ENCODE assay signal across 8 cellular contexts in the genomic region with DNA sequence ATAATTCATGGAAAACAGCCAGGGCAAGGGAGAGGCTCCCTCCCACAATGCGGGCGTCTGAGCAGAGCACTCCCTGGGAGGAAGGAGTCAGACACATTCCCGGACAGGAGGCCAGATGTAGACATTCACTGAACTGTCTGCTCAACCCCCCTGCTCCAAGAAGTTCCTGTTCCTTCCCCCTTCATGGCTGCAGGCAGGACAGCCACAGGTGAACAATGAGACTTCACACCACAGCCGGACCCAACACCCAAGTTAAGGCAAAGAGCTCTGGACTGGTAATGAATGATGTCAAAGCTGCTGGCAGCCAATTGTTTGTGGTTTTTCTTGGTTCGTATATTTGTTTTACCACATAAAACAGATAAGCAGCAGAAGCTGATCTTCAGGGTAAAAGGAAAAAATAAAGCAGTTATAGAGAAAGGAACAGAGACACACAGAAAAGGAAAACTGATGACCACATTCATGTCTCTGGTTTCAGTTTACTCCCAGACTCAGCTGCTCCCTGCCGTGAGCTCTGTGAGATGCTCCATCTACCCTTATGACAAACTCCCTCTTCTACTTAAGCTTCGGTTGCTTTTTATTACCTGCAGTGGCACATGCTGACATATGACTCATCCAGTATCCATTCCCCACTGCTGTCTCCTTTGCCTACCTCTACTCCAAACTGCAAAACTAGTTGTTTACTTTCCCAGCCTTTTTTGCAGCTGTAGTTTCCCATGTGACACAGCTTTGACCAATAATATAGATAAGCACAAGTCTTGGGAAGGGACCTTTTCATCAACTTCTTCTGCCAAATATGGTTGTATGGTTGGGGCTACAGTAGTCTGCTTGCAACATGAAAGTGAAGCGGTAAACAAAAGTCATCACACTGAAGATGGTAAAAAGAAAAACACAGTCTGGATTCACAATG. TPM values are rescaled to one million over a fixed set of nuclear protein-coding genes. Genes with fewer than 3 reads are reported as not detected.
DNase-seq lines count a peak whose midpoint lies in the region; ATAC-seq and TF ChIP-seq lines count a peak whose summit lies in the region.

No MANE protein-coding gene starts in this region.

- H3K9me3 Mint-ChIP-seq in activated T-helper 1 cell treated with anti-CD3 and anti-CD28 coated beads, Interleukin-12 subunit alpha, Interleukin-12 subunit beta, Interleukin-2, Interleukin-4 antibody, amounts not matched to agents 30 ng/mL and 10 ng/mL and 1 ng/mL, durations not matched to agents 14 hours and 24 hours and 36 hours: no peaks in the 10 kb centered on the region

- no peaks in the 10 kb centered on the region for H3K36me3 Mint-ChIP-seq in activated T-helper 1 cell treated with anti-CD3 and anti-CD28 coated beads, Interleukin-12 subunit alpha, Interleukin-12 subunit beta, Interleukin-2, Interleukin-4 antibody, amounts not matched to agents 30 ng/mL and 10 ng/mL and 1 ng/mL, durations not matched to agents 14 hours and 24 hours and 36 hours (ENCODE audit: low read depth)

- peaks cover 7% of the 10 kb centered on the region for H3K27me3 Mint-ChIP-seq in activated T-helper 1 cell treated with anti-CD3 and anti-CD28 coated beads, Interleukin-12 subunit alpha, Interleukin-12 subunit beta, Interleukin-2, Interleukin-4 antibody, amounts not matched to agents 30 ng/mL and 10 ng/mL and 1 ng/mL, durations not matched to agents 14 hours and 24 hours and 36 hours (ENCODE audit: insufficient read depth)

- H3K4me3 Mint-ChIP-seq in activated T-helper 1 cell treated with anti-CD3 and anti-CD28 coated beads, Interleukin-12 subunit alpha, Interleukin-12 subunit beta, Interleukin-2, Interleukin-4 antibody, amounts not matched to agents 30 ng/mL and 10 ng/mL and 1 ng/mL, durations not matched to agents 14 hours and 24 hours and 36 hours: peak overlapping the region; percentile 19

- no peaks in the 10 kb centered on the region for H3K27me3 ChIP-seq in kidney epithelial cell (ENCODE audit: control insufficient read depth, insufficient read depth, low read length)

- intact Hi-C loops in activated T-helper 1 cell treated with anti-CD3 and anti-CD28 coated beads, Interleukin-12 subunit alpha, Interleukin-12 subunit beta, Interleukin-2, Interleukin-4 antibody, amounts not matched to agents 30 ng/mL and 10 ng/mL and 1 ng/mL, durations not matched to agents 14 hours and 24 hours and 36 hours (cut with micrococcal nuclease): loop anchor here (1.0 kb wide), 1 partner anchor 16 kb away; no protein-coding TSS in a partner anchor

- no peak for TF ChIP-seq CTCF in kidney epithelial cell (IDR thresholded peaks at IDR 0.05; ENCODE audit: insufficient read depth, low read length, poor library complexity, severe bottlenecking)

- peaks cover 1% of the 10 kb centered on the region for H3K36me3 ChIP-seq in kidney epithelial cell (ENCODE audit: control insufficient read depth, insufficient read depth, low read length)

- DNase-seq in NCI-H1417 (lab: John Stamatoyannopoulos, UW) (peak in 2 of 3 experiments; percentile 19 to 31), NCI-H1417 treated with DMSO at 0.1 percent for 48 hours (lab: John Stamatoyannopoulos, UW) (no peak), HT-29 (ENCODE audit: low spot score) (peak; percentile 27), kidney epithelial cell (ENCODE audit: low read depth) (peak; percentile 90)
- peak; percentile 9 for DNase-seq in activated T-helper 1 cell treated with anti-CD3 and anti-CD28 coated beads, Interleukin-12 subunit alpha, Interleukin-12 subunit beta, Interleukin-2, Interleukin-4 antibody, amounts not matched to agents 30 ng/mL and 10 ng/mL and 1 ng/mL, durations not matched to agents 14 hours and 24 hours and 36 hours (ENCODE audit: low spot score)

- peak overlapping the region; percentile 51 for H3K27ac Mint-ChIP-seq in activated T-helper 1 cell treated with anti-CD3 and anti-CD28 coated beads, Interleukin-12 subunit alpha, Interleukin-12 subunit beta, Interleukin-2, Interleukin-4 antibody, amounts not matched to agents 30 ng/mL and 10 ng/mL and 1 ng/mL, durations not matched to agents 14 hours and 24 hours and 36 hours

- peaks cover 25% of the 10 kb centered on the region for H3K4me1 Mint-ChIP-seq in activated T-helper 1 cell treated with anti-CD3 and anti-CD28 coated beads, Interleukin-12 subunit alpha, Interleukin-12 subunit beta, Interleukin-2, Interleukin-4 antibody, amounts not matched to agents 30 ng/mL and 10 ng/mL and 1 ng/mL, durations not matched to agents 14 hours and 24 hours and 36 hours (ENCODE audit: low read depth)

- ATAC-seq in HG03442 (IDR thresholded peaks at IDR 0.05; ENCODE audit: unreplicated experiment) (no peak), GM19023 (IDR thresholded peaks at IDR 0.05; ENCODE audit: unreplicated experiment) (no peak), GM21723 (IDR thresholded peaks at IDR 0.05; ENCODE audit: unreplicated experiment) (no peak)

- no peak overlapping the region for H3K4me3 ChIP-seq in kidney epithelial cell (ENCODE audit: low read depth, low read length)

RNA-seq across cellular contexts. Expression of gene DZIP1L, which starts 33.1 kb away (rescaled TPM):
- total RNA-seq in HT-29 (2014; rRNA removed; shearing (Covaris generic)): not detected in 2 replicates
- total RNA-seq in activated T-helper 1 cell treated with anti-CD3 and anti-CD28 coated beads, Interleukin-12 subunit alpha, Interleukin-12 subunit beta, Interleukin-2, Interleukin-4 antibody, amounts not matched to agents 30 ng/mL and 10 ng/mL and 1 ng/mL, durations not matched to agents 14 hours and 24 hours and 36 hours: 0.07 and 0.16 TPM in 2 replicates
- 6.6 and 9.2 TPM in 2 replicates for total RNA-seq in kidney epithelial cell

RNA-seq across cellular contexts. Expression of gene A4GNT, which starts 49.9 kb away (rescaled TPM):
- total RNA-seq in HT-29 (2014; rRNA removed; shearing (Covaris generic)): not detected in 2 replicates
- total RNA-seq in activated T-helper 1 cell treated with anti-CD3 and anti-CD28 coated beads, Interleukin-12 subunit alpha, Interleukin-12 subunit beta, Interleukin-2, Interleukin-4 antibody, amounts not matched to agents 30 ng/mL and 10 ng/mL and 1 ng/mL, durations not matched to agents 14 hours and 24 hours and 36 hours: not detected in 2 replicates
- total RNA-seq in kidney epithelial cell: not detected in 2 replicates
